ENCODE assay signal across 8 cellular contexts in genomic region chr14:97634786-97635185, GRCh38.
A peak's percentile ranks its signal among the peaks of the same experiment; 100 is the strongest.
DNase-seq lines count a peak whose midpoint lies in the region; ATAC-seq and TF ChIP-seq lines count a peak whose summit lies in the region.

No MANE protein-coding gene starts in this region.

- no peaks in the 10 kb centered on the region for H3K9me3 ChIP-seq in CD8-positive, alpha-beta memory T cell (ENCODE audit: low read length)
- H3K9me3 ChIP-seq in SK-N-MC (ENCODE audit: low read depth, low read length): no peaks in the 10 kb centered on the region
- H3K9me3 ChIP-seq in OCI-LY7 (ENCODE audit: low read length): no peaks in the 10 kb centered on the region

- intact Hi-C loops in sciatic nerve (cut with DNase I) (no loop called here), OCI-LY7 (cut with micrococcal nuclease; ENCODE audit: unreplicated experiment) (no loop called here)

- H3K27me3 ChIP-seq in CD8-positive, alpha-beta memory T cell (ENCODE audit: insufficient read depth, low read length, poor library complexity, severe bottlenecking): no peaks in the 10 kb centered on the region

- ATAC-seq in central memory CD8-positive, alpha-beta T cell (replicated peaks; ENCODE audit: extremely low read depth, poor library complexity, severe bottlenecking): no peak
- ATAC-seq in sciatic nerve (peak; percentile 44), GM21576 (IDR thresholded peaks at IDR 0.05; ENCODE audit: unreplicated experiment) (no peak), HG02884 (IDR thresholded peaks at IDR 0.05; ENCODE audit: unreplicated experiment) (no peak)

- no peaks in the 10 kb centered on the region for H4K20me1 ChIP-seq in OCI-LY7 (ENCODE audit: insufficient read depth, low read length)

- H3K79me2 ChIP-seq in OCI-LY7 (ENCODE audit: insufficient read depth, low read depth, low read length): no peaks in the 10 kb centered on the region

- TF ChIP-seq CTCF in GM13976 (IDR thresholded peaks at IDR 0.05; ENCODE audit: borderline replicate concordance, control extremely low read depth, extremely low read depth, insufficient read depth, missing control alignments) (no peak), OCI-LY7 (conservative IDR thresholded peaks at IDR 0.05; ENCODE audit: low read length) (no peak)

- POLR2A ChIA-PET in CD8-positive, alpha-beta memory T cell (lab: Charles Lee): no interaction called here
- POLR2A ChIA-PET in OCI-LY7 (lab: Charles Lee): no interaction called here

- H3K27ac ChIP-seq in CD8-positive, alpha-beta memory T cell (ENCODE audit: low read depth, low read length): no peak overlapping the region
- H3K27ac ChIP-seq in SK-N-MC (peak overlapping the region; percentile 97), OCI-LY7 (ENCODE audit: low read depth, low read length, poor library complexity, severe bottlenecking) (no peak overlapping the region)

- no peaks in the 10 kb centered on the region for H3K9me2 ChIP-seq in OCI-LY7 (ENCODE audit: insufficient read depth, low read length)

- DNase-seq in CD8-positive, alpha-beta memory T cell: peak in 2 of 5 donors; percentile 27 to 59
- DNase-seq in SK-N-MC (ENCODE audit: low read depth, low spot score): no peak
- no peak for DNase-seq in central memory CD8-positive, alpha-beta T cell (ENCODE audit: low spot score in 2 of 2)
- DNase-seq in sciatic nerve (ENCODE audit: low spot score): no peak
- DNase-seq in GM13976 (ENCODE audit: low spot score): no peak
- no peak for DNase-seq in OCI-LY7 (ENCODE audit: low spot score)

- CTCF ChIA-PET in CD8-positive, alpha-beta memory T cell (lab: Charles Lee): no interaction called here
- CTCF ChIA-PET in OCI-LY7 (lab: Charles Lee; ENCODE audit: unreplicated experiment): no interaction called here

- in situ Hi-C loops in GM13976 (cut with MboI; ENCODE audit: low sequenced_read_pairs, unreplicated experiment): no loop called here

- peaks cover 24% of the 10 kb centered on the region for H3K4me1 ChIP-seq in CD8-positive, alpha-beta memory T cell (ENCODE audit: insufficient read depth, low read length)
- H3K4me1 ChIP-seq in OCI-LY7 (ENCODE audit: insufficient read depth, low read length, poor library complexity, severe bottlenecking): no peaks in the 10 kb centered on the region

- H3K4me2 ChIP-seq in OCI-LY7 (ENCODE audit: low read length): no peak overlapping the region

- BruUV-seq in OCI-LY7 (replicated peaks; lab: Mats Ljungman, UMichigan): no TSS peak

- H3K4me3 ChIP-seq in CD8-positive, alpha-beta memory T cell (ENCODE audit: low read length): peak overlapping the region; percentile 42
- peak overlapping the region; percentile 74 for H3K4me3 ChIP-seq in SK-N-MC
- no peak overlapping the region for H3K4me3 ChIP-seq in OCI-LY7 (ENCODE audit: low read depth, low read length, poor library complexity, severe bottlenecking)

- H3K4me1 Mint-ChIP-seq in CD8-positive, alpha-beta memory T cell: peaks cover 27 to 55% (median 44%) of the 10 kb centered on the region in 3 donors
- H3K4me1 Mint-ChIP-seq in central memory CD8-positive, alpha-beta T cell: peaks cover 46% of the 10 kb centered on the region

- no peak overlapping the region for H2AFZ ChIP-seq in OCI-LY7 (ENCODE audit: low read length)

- no peaks in the 10 kb centered on the region for H3K36me3 ChIP-seq in CD8-positive, alpha-beta memory T cell (ENCODE audit: insufficient read depth, low read length)
- H3K36me3 ChIP-seq in SK-N-MC (ENCODE audit: insufficient read depth, low read length): no peaks in the 10 kb centered on the region
- no peaks in the 10 kb centered on the region for H3K36me3 ChIP-seq in OCI-LY7 (ENCODE audit: insufficient read depth, low read length)

- H3K9ac ChIP-seq in SK-N-MC (ENCODE audit: insufficient read length): peak overlapping the region; percentile 81

- H3K4me3 Mint-ChIP-seq in CD8-positive, alpha-beta memory T cell: peak overlapping the region; percentile 76 to 87 (median 82)
- peak overlapping the region; percentile 78 for H3K4me3 Mint-ChIP-seq in central memory CD8-positive, alpha-beta T cell

- H3K27ac Mint-ChIP-seq in CD8-positive, alpha-beta memory T cell: peak overlapping the region; percentile 39 to 84 (median 68)
- H3K27ac Mint-ChIP-seq in central memory CD8-positive, alpha-beta T cell (ENCODE audit: low read depth): peak overlapping the region; percentile 92

- no peaks in the 10 kb centered on the region for H3K9me3 Mint-ChIP-seq in CD8-positive, alpha-beta memory T cell
- no peaks in the 10 kb centered on the region for H3K9me3 Mint-ChIP-seq in central memory CD8-positive, alpha-beta T cell

- H3K27me3 Mint-ChIP-seq in CD8-positive, alpha-beta memory T cell: peaks cover 0 to 2% of the 10 kb centered on the region in 2 donors
- H3K27me3 Mint-ChIP-seq in central memory CD8-positive, alpha-beta T cell: no peaks in the 10 kb centered on the region

- H3K36me3 Mint-ChIP-seq in CD8-positive, alpha-beta memory T cell: peaks cover 0 to 1% (median 0%) of the 10 kb centered on the region in 3 donors
- H3K36me3 Mint-ChIP-seq in central memory CD8-positive, alpha-beta T cell (ENCODE audit: insufficient read depth): peaks cover 2% of the 10 kb centered on the region
